Comparison of ENCODE assay signal across 8 cellular contexts in genomic region chr18:42114310-42114943, GRCh38.
DNase-seq lines count a peak whose midpoint lies in the region; ATAC-seq and TF ChIP-seq lines count a peak whose summit lies in the region.

No MANE protein-coding gene starts in this region.

- DNase-seq in CD14-positive monocyte (ENCODE audit: low spot score) (no peak), GM19238 (ENCODE audit: insufficient read length, low spot score) (peak; percentile 16), NCI-H2196 (lab: John Stamatoyannopoulos, UW; ENCODE audit: unreplicated experiment) (peak; percentile 79), WERI-Rb-1 (peak; percentile 80), left colon (peak; percentile 37 to 42)
- DNase-seq in central memory CD8-positive, alpha-beta T cell (ENCODE audit: low spot score in 2 of 2): peak; percentile 31 to 46
- peak; percentile 17 for DNase-seq in stimulated activated CD4-positive, alpha-beta T cell treated with anti-CD3 and anti-CD28 coated beads, Interleukin-4, amount 100 ng/mL, for 1 hour

- H3K4me3 ChIP-seq in WERI-Rb-1 (ENCODE audit: low read depth, low read length): peak overlapping the region; percentile 52

- intact Hi-C loops in CD14-positive monocyte (cut with micrococcal nuclease): loop anchor here (10.0 kb wide), 1 partner anchor 1160 kb away; the partner anchor contains the start of gene SYT4 (in 2 of the 2)
- intact Hi-C loops in left colon (cut with DNase I, micrococcal nuclease): no loop called here

- peaks cover 10% of the 10 kb centered on the region for H3K9me3 ChIP-seq in WERI-Rb-1 (ENCODE audit: severe bottlenecking)

- ATAC-seq in HG03175 (IDR thresholded peaks at IDR 0.05; ENCODE audit: unreplicated experiment) (peak; percentile 89), left colon (peak; percentile 83)
- ATAC-seq in central memory CD8-positive, alpha-beta T cell (replicated peaks; ENCODE audit: extremely low read depth, poor library complexity, severe bottlenecking): peak; percentile 65

- H3K4me1 Mint-ChIP-seq in CD14-positive monocyte: peaks cover 18% of the 10 kb centered on the region
- peaks cover 13% of the 10 kb centered on the region for H3K4me1 Mint-ChIP-seq in central memory CD8-positive, alpha-beta T cell

- H3K36me3 Mint-ChIP-seq in CD14-positive monocyte: no peaks in the 10 kb centered on the region
- no peaks in the 10 kb centered on the region for H3K36me3 Mint-ChIP-seq in central memory CD8-positive, alpha-beta T cell (ENCODE audit: insufficient read depth)

- peak overlapping the region in 1 of 2 donors; percentile 73 for H3K4me3 Mint-ChIP-seq in CD14-positive monocyte
- H3K4me3 Mint-ChIP-seq in central memory CD8-positive, alpha-beta T cell: no peak overlapping the region

- peaks cover 0 to 3% (median 1%) of the 10 kb centered on the region in 3 donors for H3K27me3 Mint-ChIP-seq in CD14-positive monocyte (ENCODE audit: low read depth in 3 of 3)
- H3K27me3 Mint-ChIP-seq in central memory CD8-positive, alpha-beta T cell: peaks cover 27% of the 10 kb centered on the region

- H3K36me3 ChIP-seq in WERI-Rb-1: no peaks in the 10 kb centered on the region; the same call in 1 of the 2 replicates

- H3K27me3 ChIP-seq in WERI-Rb-1 (ENCODE audit: insufficient read depth, low read depth, severe bottlenecking): no peaks in the 10 kb centered on the region

- H3K27ac Mint-ChIP-seq in CD14-positive monocyte: no peak overlapping the region
- no peak overlapping the region for H3K27ac Mint-ChIP-seq in central memory CD8-positive, alpha-beta T cell (ENCODE audit: low read depth)

- H3K9me3 Mint-ChIP-seq in CD14-positive monocyte: peaks cover 0 to 3% (median 0%) of the 10 kb centered on the region in 7 donors
- H3K9me3 Mint-ChIP-seq in central memory CD8-positive, alpha-beta T cell: no peaks in the 10 kb centered on the region

- TF ChIP-seq CTCF in CD14-positive monocyte (IDR thresholded peaks at IDR 0.05) (peak; percentile 91), WERI-Rb-1 (IDR thresholded peaks at IDR 0.05; ENCODE audit: low read depth, low read length) (peak; percentile 73)

- peak overlapping the region; percentile 78 for H3K27ac ChIP-seq in WERI-Rb-1

Comparison
In these comparisons a context has a peak if more than half of its experiments do, and no peak if none do; other contexts are left out.
1. intact Hi-C loops: an anchor here in CD14-positive monocyte (10.0 kb wide); none called in left colon.